In the genomic region with DNA sequence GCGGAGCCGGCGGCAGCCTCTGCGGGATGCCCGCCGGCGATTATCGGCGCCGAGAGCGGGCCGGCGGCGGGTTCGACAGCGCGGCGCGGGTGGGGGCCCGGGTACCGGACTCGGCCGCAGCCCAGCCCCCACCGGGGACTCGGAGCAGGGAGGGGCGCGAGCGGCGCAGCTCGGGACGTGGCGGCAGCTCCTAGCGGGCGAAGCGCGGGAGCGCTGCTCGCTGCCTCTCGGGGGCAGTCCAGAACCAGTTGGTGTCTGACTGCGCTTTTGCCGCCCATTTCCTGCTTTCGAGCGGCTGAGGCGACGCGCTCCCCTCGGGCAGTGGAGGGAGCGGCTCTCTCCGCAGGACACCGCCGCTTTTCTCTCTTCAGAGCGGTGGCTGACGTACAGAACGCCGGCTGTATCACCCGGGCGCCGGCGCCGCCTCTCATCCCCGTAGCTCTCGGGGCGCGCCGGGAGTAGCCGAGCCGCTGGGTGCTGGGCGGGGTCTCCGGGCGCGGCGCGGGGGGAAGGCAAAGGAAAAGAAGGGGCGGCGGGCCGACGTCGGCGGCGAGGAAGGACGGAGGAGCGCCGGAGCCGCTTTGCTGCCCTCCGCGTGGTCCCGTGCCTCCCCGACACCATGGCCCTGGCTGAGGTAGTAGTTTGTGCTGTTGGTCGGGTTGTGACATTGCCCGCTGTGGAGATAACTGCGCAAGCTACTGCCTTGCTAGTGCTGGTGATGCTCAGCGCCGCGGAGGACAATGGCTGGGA, we compare ENCODE assay signal across 1 cellular context.
TF ChIP-seq lines count a peak whose summit lies in the region.

No MANE protein-coding gene starts in this region.

TF ChIP-seq in HepG2, 621 proteins besides CTCF, POLR2A, EP300 and RAD21 (continued from another document and continues in another):
- peak; percentile 79 for TF ChIP-seq ZNF574 (CRISPR knock-in tag; IDR thresholded peaks at IDR 0.05)
- peak; percentile 70 for TF ChIP-seq SALL1 (CRISPR knock-in tag; IDR thresholded peaks at IDR 0.05)
- TF ChIP-seq ZNF781 (CRISPR knock-in tag; IDR thresholded peaks at IDR 0.05; ENCODE audit: borderline replicate concordance, not compliant biosample characterization): no peak
- peak; percentile 81; the same call in 1 of the 2 replicates for TF ChIP-seq ZNF17 (CRISPR knock-in tag; IDR thresholded peaks at IDR 0.05)
- peak; percentile 66; the same call in 1 of the 2 replicates for TF ChIP-seq FOXC1 (CRISPR knock-in tag; IDR thresholded peaks at IDR 0.05; ENCODE audit: borderline replicate concordance)
- no peak for TF ChIP-seq TRIM22 (IDR thresholded peaks at IDR 0.05)
- peak; percentile 9; the same call in 1 of the 2 replicates for TF ChIP-seq ZNF343 (CRISPR knock-in tag; IDR thresholded peaks at IDR 0.05)
- TF ChIP-seq MIER2 (CRISPR knock-in tag; IDR thresholded peaks at IDR 0.05): peak; percentile 32; the same call in 1 of the 2 replicates
- TF ChIP-seq ARNT2 (CRISPR knock-in tag; IDR thresholded peaks at IDR 0.05; ENCODE audit: low read depth): 0 out of 2 replicates have a peak, but pooled peaks have one; percentile 7
- TF ChIP-seq STAG1 (CRISPR knock-in tag; IDR thresholded peaks at IDR 0.05): peak; percentile 62
- peak; percentile 88 for TF ChIP-seq ZSCAN30 (CRISPR knock-in tag; IDR thresholded peaks at IDR 0.05)
- TF ChIP-seq MEIS2 (CRISPR knock-in tag; IDR thresholded peaks at IDR 0.05): 0 out of 2 replicates have a peak, but pooled peaks have one; percentile 35
- TF ChIP-seq ZNF639 (CRISPR knock-in tag; conservative IDR thresholded peaks at IDR 0.05): no peak; the same call in 1 of the 2 replicates
- TF ChIP-seq ZFX (CRISPR knock-in tag; IDR thresholded peaks at IDR 0.05; ENCODE audit: low read depth): peak; percentile 75
- TF ChIP-seq AKAP8 (CRISPR knock-in tag; IDR thresholded peaks at IDR 0.05): peak; percentile 94
- TF ChIP-seq CBX5 (CRISPR knock-in tag; IDR thresholded peaks at IDR 0.05; ENCODE audit: borderline replicate concordance): no peak; the same call in 1 of the 2 replicates
- TF ChIP-seq, protein P1, sequence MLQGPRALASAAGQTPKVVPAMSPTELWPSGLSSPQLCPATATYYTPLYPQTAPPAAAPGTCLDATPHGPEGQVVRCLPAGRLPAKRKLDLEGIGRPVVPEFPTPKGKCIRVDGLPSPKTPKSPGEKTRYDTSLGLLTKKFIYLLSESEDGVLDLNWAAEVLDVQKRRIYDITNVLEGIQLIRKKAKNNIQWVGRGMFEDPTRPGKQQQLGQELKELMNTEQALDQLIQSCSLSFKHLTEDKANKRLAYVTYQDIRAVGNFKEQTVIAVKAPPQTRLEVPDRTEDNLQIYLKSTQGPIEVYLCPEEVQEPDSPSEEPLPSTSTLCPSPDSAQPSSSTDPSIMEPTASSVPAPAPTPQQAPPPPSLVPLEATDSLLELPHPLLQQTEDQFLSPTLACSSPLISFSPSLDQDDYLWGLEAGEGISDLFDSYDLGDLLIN (CRISPR knock-in tag; IDR thresholded peaks at IDR 0.05; ENCODE audit: borderline replicate concordance): peak; percentile 90; the same call in 1 of the 2 replicates
- TF ChIP-seq NR2C2 (CRISPR knock-in tag; IDR thresholded peaks at IDR 0.05; ENCODE audit: borderline replicate concordance): no peak
- TF ChIP-seq ZNF800 (CRISPR knock-in tag; IDR thresholded peaks at IDR 0.05): peak; percentile 79; the same call in 1 of the 2 replicates
- no peak; the same call in 1 of the 2 replicates for TF ChIP-seq RFX1 (IDR thresholded peaks at IDR 0.05)
- no peak for TF ChIP-seq ZNF446 (CRISPR knock-in tag; IDR thresholded peaks at IDR 0.05)
- peak; percentile 66 for TF ChIP-seq TAF1 (CRISPR knock-in tag; IDR thresholded peaks at IDR 0.05)
- TF ChIP-seq ZNF230 (CRISPR knock-in tag; IDR thresholded peaks at IDR 0.05): 0 out of 2 replicates have a peak, but pooled peaks have one; percentile 49
- peak; percentile 39; the same call in 1 of the 2 replicates for TF ChIP-seq CEBPB (IDR thresholded peaks at IDR 0.05; ENCODE audit: borderline replicate concordance, low read depth, low read length)
- 0 out of 2 replicates have a peak, but pooled peaks have one; percentile 80 for TF ChIP-seq ZSCAN31 (CRISPR knock-in tag; IDR thresholded peaks at IDR 0.05; ENCODE audit: low read depth)
- 0 out of 2 replicates have a peak, but pooled peaks have one; percentile 50 for TF ChIP-seq HES4 (CRISPR knock-in tag; IDR thresholded peaks at IDR 0.05; ENCODE audit: borderline replicate concordance)
- TF ChIP-seq ZNF274 (CRISPR knock-in tag; IDR thresholded peaks at IDR 0.05): peak; percentile 12; the same call in 1 of the 2 replicates
- TF ChIP-seq SP140L (CRISPR knock-in tag; IDR thresholded peaks at IDR 0.05; ENCODE audit: borderline replicate concordance): peak; percentile 30; the same call in 1 of the 2 replicates
- TF ChIP-seq ZNF615 (CRISPR knock-in tag; IDR thresholded peaks at IDR 0.05; ENCODE audit: borderline replicate concordance): no peak
- 0 out of 2 replicates have a peak, but pooled peaks have one; percentile 25 for TF ChIP-seq DPF2 (CRISPR knock-in tag; IDR thresholded peaks at IDR 0.05; ENCODE audit: borderline replicate concordance, low read depth)
- TF ChIP-seq HOXA9 (CRISPR knock-in tag; IDR thresholded peaks at IDR 0.05; ENCODE audit: borderline replicate concordance): peak; percentile 87; the same call in 1 of the 2 replicates
- peak; percentile 50; the same call in 1 of the 2 replicates for TF ChIP-seq CREBL2 (CRISPR knock-in tag; IDR thresholded peaks at IDR 0.05; ENCODE audit: borderline replicate concordance)
- TF ChIP-seq ZNF441 (CRISPR knock-in tag; IDR thresholded peaks at IDR 0.05; ENCODE audit: borderline replicate concordance): peak; percentile 73; the same call in 1 of the 2 replicates
- TF ChIP-seq PAXIP1 (CRISPR knock-in tag; conservative IDR thresholded peaks at IDR 0.05): no peak
- no peak for TF ChIP-seq THAP11 (CRISPR knock-in tag; IDR thresholded peaks at IDR 0.05)
- no peak for TF ChIP-seq TRIM24 (CRISPR knock-in tag; IDR thresholded peaks at IDR 0.05)
- no peak for TF ChIP-seq KAT7 (CRISPR knock-in tag; IDR thresholded peaks at IDR 0.05; ENCODE audit: borderline replicate concordance)
- TF ChIP-seq ONECUT2 (CRISPR knock-in tag; IDR thresholded peaks at IDR 0.05): no peak
- TF ChIP-seq IKZF4 (CRISPR knock-in tag; IDR thresholded peaks at IDR 0.05; ENCODE audit: borderline replicate concordance, low read depth, not compliant biosample characterization): no peak
- TF ChIP-seq NFKB2 (CRISPR knock-in tag; IDR thresholded peaks at IDR 0.05; ENCODE audit: borderline replicate concordance): peak; percentile 5; the same call in 1 of the 2 replicates
- TF ChIP-seq, protein P2, sequence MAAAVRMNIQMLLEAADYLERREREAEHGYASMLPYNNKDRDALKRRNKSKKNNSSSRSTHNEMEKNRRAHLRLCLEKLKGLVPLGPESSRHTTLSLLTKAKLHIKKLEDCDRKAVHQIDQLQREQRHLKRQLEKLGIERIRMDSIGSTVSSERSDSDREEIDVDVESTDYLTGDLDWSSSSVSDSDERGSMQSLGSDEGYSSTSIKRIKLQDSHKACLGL (CRISPR knock-in tag; IDR thresholded peaks at IDR 0.05): peak; percentile 61; the same call in 1 of the 2 replicates
- TF ChIP-seq KDM5B (CRISPR knock-in tag; IDR thresholded peaks at IDR 0.05; ENCODE audit: borderline replicate concordance): peak; percentile 88; the same call in 1 of the 2 replicates
- TF ChIP-seq MTA1 (CRISPR knock-in tag; IDR thresholded peaks at IDR 0.05; ENCODE audit: borderline replicate concordance): no peak; the same call in 1 of the 2 replicates
- TF ChIP-seq GABPB1 (CRISPR knock-in tag; IDR thresholded peaks at IDR 0.05): peak; percentile 64; the same call in 1 of the 2 replicates
